Comparison of ENCODE assay signal across 39 cellular contexts in genomic region chr1:186073697-186074096, GRCh38.
"Had no signal": no experiment of that assay in that cellular context is flagged by ENCODE, and none has a peak within 500 bp of the region (broad histone marks: within the 10 kb centered on the region; RNA-seq: fewer than 3 reads in every experiment).

No MANE protein-coding gene starts in this region.

- H3K9me3 Mint-ChIP-seq: activated naive CD4-positive, alpha-beta T cell treated with anti-CD3 and anti-CD28 coated beads for 36 hours; activated naive CD4-positive, alpha-beta T cell treated with anti-CD3 and anti-CD28 coated beads, Interleukin-2, amount 10 ng/mL, durations not matched to agents 7 days and 5 days; activated naive CD4-positive, alpha-beta T cell treated with anti-CD3 and anti-CD28 coated beads, Interleukin-2, amount 50 U/mL, for 24 hours; activated naive CD4-positive, alpha-beta T cell treated with anti-CD3 and anti-CD28 coated beads, Interleukin-2, amount 50 U/mL, for 72 hours; activated naive CD8-positive, alpha-beta T cell treated with anti-CD3 and anti-CD28 coated beads for 36 hours; activated naive CD8-positive, alpha-beta T cell treated with anti-CD3 and anti-CD28 coated beads, Interleukin-2, amount 10 ng/mL, durations not matched to agents 7 days and 5 days; activated naive CD8-positive, alpha-beta T cell treated with anti-CD3 and anti-CD28 coated beads, Interleukin-2, amount 50 U/mL, for 24 hours; activated T-cell treated with anti-CD3 and anti-CD28 coated beads, Interleukin-2, amount 50 U/mL, for 24 hours; activated T-cell treated with anti-CD3 and anti-CD28 coated beads, Interleukin-2, amount 50 U/mL, for 4 hours; activated T-cell treated with anti-CD3 and anti-CD28 coated beads, Interleukin-2, amount 50 U/mL, for 72 hours; activated T-helper 1 cell treated with anti-CD3 and anti-CD28 coated beads, Interleukin-12 subunit alpha, Interleukin-12 subunit beta, Interleukin-2, Interleukin-4 antibody, amounts not matched to agents 30 ng/mL and 10 ng/mL and 1 ng/mL, durations not matched to agents 14 hours and 24 hours and 36 hours; activated T-helper 17 cell treated with anti-CD3 and anti-CD28 coated beads, Interleukin-2, amount 50 U/mL, for 72 hours; activated T-helper 2 cell treated with anti-CD3 and anti-CD28 coated beads, Interferon-gamma antibody, Interleukin-2, Interleukin-4, amounts not matched to agents 10 μg/mL and 5 μg/mL and 100 μg/mL, durations not matched to agents 14 hours and 24 hours and 36 hours; brain; central memory CD8-positive, alpha-beta T cell had no signal

- H3K4me1 ChIP-seq: adrenal gland, body of pancreas, breast epithelium had no signal

- H3K27ac ChIP-seq: adrenal gland, ascending aorta, body of pancreas, brain microvascular endothelial cell, breast epithelium, cardiac muscle cell had no signal

- H3K27me3 Mint-ChIP-seq: activated naive CD4-positive, alpha-beta T cell treated with anti-CD3 and anti-CD28 coated beads, Interleukin-2, amount 10 ng/mL, durations not matched to agents 7 days and 5 days; activated naive CD8-positive, alpha-beta T cell treated with anti-CD3 and anti-CD28 coated beads for 36 hours; activated naive CD8-positive, alpha-beta T cell treated with anti-CD3 and anti-CD28 coated beads, Interleukin-2, amount 10 ng/mL, durations not matched to agents 7 days and 5 days; activated T-cell treated with anti-CD3 and anti-CD28 coated beads, Interleukin-2, amount 50 U/mL, for 24 hours; activated T-helper 17 cell treated with anti-CD3 and anti-CD28 coated beads, Interleukin-2, amount 50 U/mL, for 72 hours; brain; central memory CD8-positive, alpha-beta T cell had no signal

- H3K27me3 ChIP-seq: adrenal gland, ascending aorta, body of pancreas, brain microvascular endothelial cell, breast epithelium, cardiac muscle cell had no signal

- FAIRE-seq: astrocyte, bronchial epithelial cell had no signal

- DNase-seq: activated effector memory CD4-positive, alpha-beta T cell treated with anti-CD3 and anti-CD28 coated beads, Interleukin-2, amount 50 U/mL, for 16 hours; activated effector memory CD4-positive, alpha-beta T cell treated with Interleukin-2 at 50 U/mL for 16 hours; activated gamma-delta T cell; activated gamma-delta T cell treated with Interleukin-2 at 50 U/mL for 16 hours; activated naive CD4-positive, alpha-beta T cell; activated naive CD4-positive, alpha-beta T cell treated with anti-CD3 and anti-CD28 coated beads for 36 hours; activated naive CD4-positive, alpha-beta T cell treated with anti-CD3 and anti-CD28 coated beads, Interleukin-2, amount 10 ng/mL, durations not matched to agents 7 days and 5 days; activated naive CD4-positive, alpha-beta T cell treated with anti-CD3 and anti-CD28 coated beads, Interleukin-2, amount 50 U/mL, for 16 hours; activated naive CD4-positive, alpha-beta T cell treated with Interleukin-2 at 50 U/mL for 16 hours; activated naive CD8-positive, alpha-beta T cell treated with anti-CD3 and anti-CD28 coated beads for 36 hours; activated naive CD8-positive, alpha-beta T cell treated with anti-CD3 and anti-CD28 coated beads, Interleukin-2, amount 10 ng/mL, durations not matched to agents 7 days and 5 days; activated naive CD8-positive, alpha-beta T cell treated with anti-CD3 and anti-CD28 coated beads, Interleukin-2, amount 50 U/mL, for 24 hours; activated T-cell treated with anti-CD3 and anti-CD28 coated beads, Interleukin-2, amount 50 U/mL, for 24 hours; activated T-cell treated with anti-CD3 and anti-CD28 coated beads, Interleukin-2, amount 50 U/mL, for 4 hours; activated T-cell treated with anti-CD3 and anti-CD28 coated beads, Interleukin-2, amount 50 U/mL, for 48 hours; activated T-cell treated with anti-CD3 and anti-CD28 coated beads, Interleukin-2, amount 50 U/mL, for 72 hours; adrenal gland; amniotic stem cell; amygdala; anterior cingulate cortex; aorta; body of pancreas; brain microvascular endothelial cell; caudate nucleus; central memory CD4-positive, alpha-beta T cell; cerebellar nuclear complex had no signal

- H3K4me3 ChIP-seq: adrenal gland, ascending aorta, body of pancreas, breast epithelium, cardiac muscle cell had no signal

- H3K36me3 ChIP-seq: adrenal gland, brain microvascular endothelial cell, breast epithelium had no signal

- H3K4me1 Mint-ChIP-seq: activated naive CD4-positive, alpha-beta T cell treated with anti-CD3 and anti-CD28 coated beads, Interleukin-2, amount 10 ng/mL, durations not matched to agents 7 days and 5 days; activated naive CD4-positive, alpha-beta T cell treated with anti-CD3 and anti-CD28 coated beads, Interleukin-2, amount 50 U/mL, for 24 hours; activated naive CD8-positive, alpha-beta T cell treated with anti-CD3 and anti-CD28 coated beads for 36 hours; activated naive CD8-positive, alpha-beta T cell treated with anti-CD3 and anti-CD28 coated beads, Interleukin-2, amount 10 ng/mL, durations not matched to agents 7 days and 5 days; activated naive CD8-positive, alpha-beta T cell treated with anti-CD3 and anti-CD28 coated beads, Interleukin-2, amount 50 U/mL, for 24 hours; activated T-helper 17 cell treated with anti-CD3 and anti-CD28 coated beads, Interleukin-2, amount 50 U/mL, for 72 hours; brain; central memory CD8-positive, alpha-beta T cell had no signal

- H3K4me3 Mint-ChIP-seq: activated naive CD4-positive, alpha-beta T cell treated with anti-CD3 and anti-CD28 coated beads for 36 hours; activated naive CD4-positive, alpha-beta T cell treated with anti-CD3 and anti-CD28 coated beads, Interleukin-2, amount 10 ng/mL, durations not matched to agents 7 days and 5 days; activated naive CD4-positive, alpha-beta T cell treated with anti-CD3 and anti-CD28 coated beads, Interleukin-2, amount 50 U/mL, for 24 hours; activated naive CD8-positive, alpha-beta T cell; activated naive CD8-positive, alpha-beta T cell treated with anti-CD3 and anti-CD28 coated beads for 36 hours; activated naive CD8-positive, alpha-beta T cell treated with anti-CD3 and anti-CD28 coated beads, Interleukin-2, amount 10 ng/mL, durations not matched to agents 7 days and 5 days; activated naive CD8-positive, alpha-beta T cell treated with anti-CD3 and anti-CD28 coated beads, Interleukin-2, amount 50 U/mL, for 24 hours; activated T-cell treated with anti-CD3 and anti-CD28 coated beads, Interleukin-2, amount 50 U/mL, for 24 hours; activated T-cell treated with anti-CD3 and anti-CD28 coated beads, Interleukin-2, amount 50 U/mL, for 4 hours; activated T-cell treated with anti-CD3 and anti-CD28 coated beads, Interleukin-2, amount 50 U/mL, for 72 hours; activated T-helper 1 cell treated with anti-CD3 and anti-CD28 coated beads, Interleukin-12 subunit alpha, Interleukin-12 subunit beta, Interleukin-2, Interleukin-4 antibody, amounts not matched to agents 30 ng/mL and 10 ng/mL and 1 ng/mL, durations not matched to agents 14 hours and 24 hours and 36 hours; activated T-helper 17 cell treated with anti-CD3 and anti-CD28 coated beads, Interleukin-2, amount 50 U/mL, for 72 hours; brain; central memory CD8-positive, alpha-beta T cell had no signal

- ATAC-seq: activated naive CD4-positive, alpha-beta T cell treated with anti-CD3 and anti-CD28 coated beads, Interleukin-2, amount 50 U/mL, for 72 hours; activated naive CD8-positive, alpha-beta T cell treated with anti-CD3 and anti-CD28 coated beads, Interleukin-2, amount 50 U/mL, for 24 hours; activated T-cell treated with anti-CD3 and anti-CD28 coated beads, Interleukin-2, amount 50 U/mL, for 4 hours; activated T-cell treated with anti-CD3 and anti-CD28 coated beads, Interleukin-2, amount 50 U/mL, for 72 hours; activated T-helper 17 cell treated with anti-CD3 and anti-CD28 coated beads, Interleukin-2, amount 50 U/mL, for 72 hours; body of pancreas had no signal

- H3K36me3 Mint-ChIP-seq: activated naive CD4-positive, alpha-beta T cell treated with anti-CD3 and anti-CD28 coated beads, Interleukin-2, amount 10 ng/mL, durations not matched to agents 7 days and 5 days; activated naive CD4-positive, alpha-beta T cell treated with anti-CD3 and anti-CD28 coated beads, Interleukin-2, amount 50 U/mL, for 24 hours; activated naive CD4-positive, alpha-beta T cell treated with anti-CD3 and anti-CD28 coated beads, Interleukin-2, amount 50 U/mL, for 72 hours; activated naive CD8-positive, alpha-beta T cell; activated naive CD8-positive, alpha-beta T cell treated with anti-CD3 and anti-CD28 coated beads for 36 hours; activated naive CD8-positive, alpha-beta T cell treated with anti-CD3 and anti-CD28 coated beads, Interleukin-2, amount 10 ng/mL, durations not matched to agents 7 days and 5 days; brain had no signal

- H3K9me3 ChIP-seq: adrenal gland, ascending aorta, body of pancreas, breast epithelium had no signal

- H3K27ac Mint-ChIP-seq: activated naive CD4-positive, alpha-beta T cell treated with anti-CD3 and anti-CD28 coated beads for 36 hours; activated naive CD4-positive, alpha-beta T cell treated with anti-CD3 and anti-CD28 coated beads, Interleukin-2, amount 10 ng/mL, durations not matched to agents 7 days and 5 days; activated naive CD4-positive, alpha-beta T cell treated with anti-CD3 and anti-CD28 coated beads, Interleukin-2, amount 50 U/mL, for 24 hours; activated naive CD4-positive, alpha-beta T cell treated with anti-CD3 and anti-CD28 coated beads, Interleukin-2, amount 50 U/mL, for 72 hours; activated naive CD8-positive, alpha-beta T cell; activated naive CD8-positive, alpha-beta T cell treated with anti-CD3 and anti-CD28 coated beads for 36 hours; activated naive CD8-positive, alpha-beta T cell treated with anti-CD3 and anti-CD28 coated beads, Interleukin-2, amount 10 ng/mL, durations not matched to agents 7 days and 5 days; activated naive CD8-positive, alpha-beta T cell treated with anti-CD3 and anti-CD28 coated beads, Interleukin-2, amount 50 U/mL, for 24 hours; activated T-cell treated with anti-CD3 and anti-CD28 coated beads, Interleukin-2, amount 50 U/mL, for 24 hours; activated T-cell treated with anti-CD3 and anti-CD28 coated beads, Interleukin-2, amount 50 U/mL, for 72 hours; activated T-helper 1 cell treated with anti-CD3 and anti-CD28 coated beads, Interleukin-12 subunit alpha, Interleukin-12 subunit beta, Interleukin-2, Interleukin-4 antibody, amounts not matched to agents 30 ng/mL and 10 ng/mL and 1 ng/mL, durations not matched to agents 14 hours and 24 hours and 36 hours; activated T-helper 17 cell treated with anti-CD3 and anti-CD28 coated beads, Interleukin-2, amount 50 U/mL, for 72 hours; activated T-helper 2 cell treated with anti-CD3 and anti-CD28 coated beads, Interferon-gamma antibody, Interleukin-2, Interleukin-4, amounts not matched to agents 10 μg/mL and 5 μg/mL and 100 μg/mL, durations not matched to agents 14 hours and 24 hours and 36 hours; brain had no signal
